16 cellular contexts compared by ENCODE assay signal in the genomic region with DNA sequence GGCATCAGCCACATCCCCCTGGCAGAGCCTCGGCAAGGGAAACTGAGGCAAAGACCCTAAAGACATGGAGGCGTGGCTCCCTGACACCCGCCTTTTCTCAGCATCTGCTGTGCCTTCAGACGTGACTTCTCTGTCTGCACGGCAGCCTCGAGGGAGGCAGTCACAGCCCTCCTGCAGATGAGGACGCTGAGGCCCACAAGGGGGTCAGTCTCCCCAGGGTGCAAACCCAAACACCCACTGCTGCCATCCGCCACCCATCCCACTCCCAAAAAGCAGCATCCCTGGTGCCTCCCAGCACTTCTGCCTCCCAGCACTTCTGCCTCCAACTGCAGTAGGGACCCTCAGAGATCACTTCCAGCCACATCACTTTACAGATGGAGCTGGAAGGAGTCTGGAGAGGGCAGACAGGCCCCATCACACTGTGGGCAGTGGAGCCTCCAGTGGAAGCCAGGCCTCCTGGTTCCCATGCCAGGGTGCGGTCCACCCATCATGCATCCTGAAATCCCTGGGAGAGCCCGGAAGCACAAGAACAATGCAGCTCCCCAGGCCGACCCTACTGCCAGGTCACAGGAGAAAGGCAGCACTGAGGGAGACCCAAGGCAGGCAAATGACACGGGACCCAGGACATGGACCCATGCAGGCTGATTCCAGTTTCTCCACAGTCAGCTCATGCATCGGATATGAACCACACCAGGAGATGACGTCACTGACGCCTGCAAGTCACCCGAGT. TPM values are rescaled to one million over a fixed set of nuclear protein-coding genes. Genes with fewer than 3 reads are reported as not detected.
DNase-seq lines count a peak whose midpoint lies in the region; ATAC-seq and TF ChIP-seq lines count a peak whose summit lies in the region.
"Had no signal": no experiment of that assay in that cellular context is flagged by ENCODE, and none has a peak within 500 bp of the region (broad histone marks: within the 10 kb centered on the region; RNA-seq: fewer than 3 reads in every experiment).

No MANE protein-coding gene starts in this region.

- WGBS in GM23248 (ENCODE audit: low coverage in 1 of 2, low lambda C conversion rate in 2 of 2, missing lambda C conversion rate in 2 of 2), 2 experiments = 83 to 86% methylated on average over 16 of the region's 16 CpGs
- WGBS in SK-N-SH (ENCODE audit: low lambda C conversion rate) = 95% methylated on average over 9 of the region's 16 CpGs

- POLR2A ChIA-PET in activated CD8-positive, alpha-beta T cell treated with anti-CD3 and anti-CD28 coated beads, Interleukin-2, amount 10 ng/mL, durations not matched to agents 7 days and 5 days (lab: Charles Lee) = interaction anchor here (1.0 kb wide), 1 partner anchor 23 kb away, joined by 4 read pairs; no protein-coding TSS in a partner anchor
- POLR2A ChIA-PET in activated CD8-positive, alpha-beta T cell treated with anti-CD3 and anti-CD28 coated beads for 36 hours (lab: Charles Lee) = interaction anchor here (0.9 to 7.1 kb wide), 3 partner anchors 8 to 90 kb away, joined by 3 to 68 read pairs (median 13); no protein-coding TSS in a partner anchor
- POLR2A ChIA-PET in SK-N-SH (lab: Yijun Ruan, JAX) = no interaction called here

- no peak overlapping the region for H3K9ac ChIP-seq in GM23248
- peak overlapping the region in 1 of 2 donors; percentile 69 for H3K9ac ChIP-seq in colonic mucosa (ENCODE audit: low read depth in 2 of 2, low read length in 2 of 2)
- H3K9ac ChIP-seq in rectal smooth muscle tissue (ENCODE audit: low read length) = no peak overlapping the region
- H3K9ac ChIP-seq in SK-N-SH = no peak overlapping the region

- H4K20me1 ChIP-seq in GM23248 (ENCODE audit: insufficient read depth) (no peaks in the 10 kb centered on the region), SK-N-SH (ENCODE audit: insufficient read depth) (no peaks in the 10 kb centered on the region)

- H3K79me2 ChIP-seq in GM23248 (ENCODE audit: insufficient read depth) (no peaks in the 10 kb centered on the region), SK-N-SH (ENCODE audit: insufficient read depth) (no peaks in the 10 kb centered on the region)

- no peaks in the 10 kb centered on the region for H3K9me2 ChIP-seq in GM23248 (ENCODE audit: insufficient read depth)
- no peaks in the 10 kb centered on the region for H3K9me2 ChIP-seq in SK-N-SH

- DNase-seq in activated CD8-positive, alpha-beta T cell treated with anti-CD3 and anti-CD28 coated beads, Interleukin-2, amount 10 ng/mL, durations not matched to agents 7 days and 5 days = no peak
- DNase-seq in activated CD8-positive, alpha-beta T cell treated with anti-CD3 and anti-CD28 coated beads for 36 hours = no peak
- DNase-seq in GM23248 = peak; percentile 45
- no peak for DNase-seq in colonic mucosa
- no peak for DNase-seq in T-helper 1 cell
- DNase-seq in NCI-H1048 (lab: John Stamatoyannopoulos, UW) = no peak
- DNase-seq in SK-N-SH = no peak
- DNase-seq: MG63, NCI-H2227 treated with DMSO at 0.1 percent for 48 hours, nephron progenitor cell had no signal

- intact Hi-C loops in activated CD8-positive, alpha-beta T cell treated with anti-CD3 and anti-CD28 coated beads for 36 hours (cut with micrococcal nuclease) = no loop called here
- intact Hi-C loops in colonic mucosa (cut with DNase I) = loop anchor here (5.0 kb wide), 1 partner anchor 50 kb away; no protein-coding TSS in a partner anchor

- H3F3A ChIP-seq in GM23248 (ENCODE audit: insufficient read depth) (peaks cover 13% of the 10 kb centered on the region; the same call in 1 of the 2 replicates), SK-N-SH (replicated peaks; ENCODE audit: insufficient read depth) (no peaks in the 10 kb centered on the region)

- H3K36me3 ChIP-seq in GM23248 (ENCODE audit: low read depth) (no peaks in the 10 kb centered on the region; the same call in 1 of the 2 replicates), colonic mucosa (no peaks in the 10 kb centered on the region), rectal smooth muscle tissue (ENCODE audit: control insufficient read depth, insufficient read depth, low read length) (peaks cover 6% of the 10 kb centered on the region), SK-N-SH (replicated peaks in 1 of 2; ENCODE audit: control insufficient read depth in 1 of 2, insufficient read depth in 2 of 2, low read length in 1 of 2) (peaks cover 0 to 26% of the 10 kb centered on the region in 2 experiments)

- no peaks in the 10 kb centered on the region for H3K27me3 Mint-ChIP-seq in activated CD8-positive, alpha-beta T cell treated with anti-CD3 and anti-CD28 coated beads, Interleukin-2, amount 10 ng/mL, durations not matched to agents 7 days and 5 days (ENCODE audit: low read depth)
- no peaks in the 10 kb centered on the region for H3K27me3 Mint-ChIP-seq in activated CD8-positive, alpha-beta T cell treated with anti-CD3 and anti-CD28 coated beads for 36 hours

- H3K9me3 Mint-ChIP-seq in activated CD8-positive, alpha-beta T cell treated with anti-CD3 and anti-CD28 coated beads, Interleukin-2, amount 10 ng/mL, durations not matched to agents 7 days and 5 days (ENCODE audit: insufficient read depth) = no peaks in the 10 kb centered on the region
- H3K9me3 Mint-ChIP-seq in activated CD8-positive, alpha-beta T cell treated with anti-CD3 and anti-CD28 coated beads for 36 hours = no peaks in the 10 kb centered on the region
- H3K9me3 Mint-ChIP-seq: activated T-helper 1 cell treated with anti-CD3 and anti-CD28 coated beads, Interleukin-12 subunit alpha, Interleukin-12 subunit beta, Interleukin-2, Interleukin-4 antibody, amounts not matched to agents 30 ng/mL and 10 ng/mL and 1 ng/mL, durations not matched to agents 14 hours and 24 hours and 36 hours; nephron progenitor cell had no signal

- H3K27me3 ChIP-seq in GM23248 (replicated peaks; ENCODE audit: insufficient read depth) (no peaks in the 10 kb centered on the region), colonic mucosa (no peaks in the 10 kb centered on the region), rectal smooth muscle tissue (ENCODE audit: control insufficient read depth, insufficient read depth, low read length) (no peaks in the 10 kb centered on the region), SK-N-SH (ENCODE audit: insufficient read depth) (no peaks in the 10 kb centered on the region)
- H3K27me3 ChIP-seq: heart left ventricle, MG63 had no signal

- in situ Hi-C loops in GM23248 (cut with MboI) = no loop called here

- CTCF ChIA-PET in activated CD8-positive, alpha-beta T cell treated with anti-CD3 and anti-CD28 coated beads, Interleukin-2, amount 10 ng/mL, durations not matched to agents 7 days and 5 days (lab: Charles Lee) = interaction anchor here (0.8 to 2.4 kb wide), 3 partner anchors 7 to 141 kb away, joined by 3 to 13 read pairs (median 9); no protein-coding TSS in a partner anchor
- CTCF ChIA-PET in activated CD8-positive, alpha-beta T cell treated with anti-CD3 and anti-CD28 coated beads for 36 hours (lab: Charles Lee) = interaction anchor here (1.1 to 13.1 kb wide), 5 partner anchors 8 to 141 kb away, joined by 3 to 203 read pairs (median 6); no protein-coding TSS in a partner anchor
- CTCF ChIA-PET in SK-N-SH (lab: Yijun Ruan, JAX) = interaction anchor here (0.7 to 0.8 kb wide), 2 partner anchors 48 to 120 kb away, joined by 3 read pairs; no protein-coding TSS in a partner anchor

- H3K4me1 Mint-ChIP-seq in activated CD8-positive, alpha-beta T cell treated with anti-CD3 and anti-CD28 coated beads, Interleukin-2, amount 10 ng/mL, durations not matched to agents 7 days and 5 days (ENCODE audit: low read depth) = peaks cover 54% of the 10 kb centered on the region
- H3K4me1 Mint-ChIP-seq in activated CD8-positive, alpha-beta T cell treated with anti-CD3 and anti-CD28 coated beads for 36 hours (ENCODE audit: low read depth) = peaks cover 50% of the 10 kb centered on the region

- no peak overlapping the region for H3K4me3 Mint-ChIP-seq in activated CD8-positive, alpha-beta T cell treated with anti-CD3 and anti-CD28 coated beads, Interleukin-2, amount 10 ng/mL, durations not matched to agents 7 days and 5 days
- no peak overlapping the region for H3K4me3 Mint-ChIP-seq in activated CD8-positive, alpha-beta T cell treated with anti-CD3 and anti-CD28 coated beads for 36 hours
- H3K4me3 Mint-ChIP-seq: activated T-helper 1 cell treated with anti-CD3 and anti-CD28 coated beads, Interleukin-12 subunit alpha, Interleukin-12 subunit beta, Interleukin-2, Interleukin-4 antibody, amounts not matched to agents 30 ng/mL and 10 ng/mL and 1 ng/mL, durations not matched to agents 14 hours and 24 hours and 36 hours; nephron progenitor cell had no signal

- H3K4me1 ChIP-seq in GM23248 (ENCODE audit: insufficient read depth) = peaks cover 17% of the 10 kb centered on the region
- H3K4me1 ChIP-seq in colonic mucosa = peaks cover 28% of the 10 kb centered on the region
- H3K4me1 ChIP-seq in rectal smooth muscle tissue (ENCODE audit: control insufficient read depth, insufficient read depth, low read length) = peaks cover 8% of the 10 kb centered on the region
- peaks cover 0 to 15% of the 10 kb centered on the region in 2 experiments; a peak in 1 of 4 replicates for H3K4me1 ChIP-seq in SK-N-SH (ENCODE audit: control insufficient read depth in 1 of 2, insufficient read depth in 2 of 2, low read depth in 1 of 2, low read length in 1 of 2)

- TF ChIP-seq CTCF in activated CD8-positive, alpha-beta T cell treated with anti-CD3 and anti-CD28 coated beads for 36 hours (IDR thresholded peaks at IDR 0.05) = no peak
- TF ChIP-seq CTCF in colonic mucosa (IDR thresholded peaks at IDR 0.05) (no peak), SK-N-SH (IDR thresholded peaks at IDR 0.05) (no peak)

- TF ChIP-seq EP300 in SK-N-SH (IDR thresholded peaks at IDR 0.05; ENCODE audit: borderline replicate concordance in 1 of 2, low read depth in 1 of 2, low read length in 1 of 2) = no peak

- H3K4me3 ChIP-seq in GM23248 = no peak overlapping the region
- no peak overlapping the region for H3K4me3 ChIP-seq in colonic mucosa
- peak overlapping the region; percentile 33 for H3K4me3 ChIP-seq in rectal smooth muscle tissue (ENCODE audit: low read length)
- no peak overlapping the region for H3K4me3 ChIP-seq in SK-N-SH (ENCODE audit: low read depth in 2 of 2, low read length in 1 of 2)
- H3K4me3 ChIP-seq: A549, heart left ventricle, MG63, prostate gland, thoracic aorta had no signal

- peak overlapping the region; percentile 39 for H3K27ac Mint-ChIP-seq in activated CD8-positive, alpha-beta T cell treated with anti-CD3 and anti-CD28 coated beads, Interleukin-2, amount 10 ng/mL, durations not matched to agents 7 days and 5 days
- no peak overlapping the region for H3K27ac Mint-ChIP-seq in activated CD8-positive, alpha-beta T cell treated with anti-CD3 and anti-CD28 coated beads for 36 hours
- H3K27ac Mint-ChIP-seq: activated T-helper 1 cell treated with anti-CD3 and anti-CD28 coated beads, Interleukin-12 subunit alpha, Interleukin-12 subunit beta, Interleukin-2, Interleukin-4 antibody, amounts not matched to agents 30 ng/mL and 10 ng/mL and 1 ng/mL, durations not matched to agents 14 hours and 24 hours and 36 hours; nephron progenitor cell had no signal

- no peak overlapping the region for H3K27ac ChIP-seq in GM23248
- H3K27ac ChIP-seq in colonic mucosa = peak overlapping the region; percentile 75
- no peak overlapping the region for H3K27ac ChIP-seq in rectal smooth muscle tissue (ENCODE audit: low read depth, low read length)
- H3K27ac ChIP-seq in SK-N-SH (ENCODE audit: low read depth in 2 of 2, low read length in 1 of 2) = no peak overlapping the region
- H3K27ac ChIP-seq: A549, heart left ventricle, prostate gland, thoracic aorta had no signal

- ATAC-seq in activated CD8-positive, alpha-beta T cell treated with anti-CD3 and anti-CD28 coated beads, Interleukin-2, amount 10 ng/mL, durations not matched to agents 7 days and 5 days = no peak
- ATAC-seq in activated CD8-positive, alpha-beta T cell treated with anti-CD3 and anti-CD28 coated beads for 36 hours = no peak
- ATAC-seq: A549, heart left ventricle had no signal

- H3K9me3 ChIP-seq in GM23248 (ENCODE audit: low read depth) (no peaks in the 10 kb centered on the region), colonic mucosa (no peaks in the 10 kb centered on the region), SK-N-SH (no peaks in the 10 kb centered on the region)
- H3K9me3 ChIP-seq: A549, heart left ventricle, MG63, prostate gland, thoracic aorta had no signal

- H3K4me2 ChIP-seq in GM23248 (ENCODE audit: unreplicated experiment) (no peak overlapping the region), SK-N-SH (no peak overlapping the region)
- H3K4me2 ChIP-seq: A549 had no signal

- no peak for TF ChIP-seq RAD21 in SK-N-SH (IDR thresholded peaks at IDR 0.05; ENCODE audit: low read length)

- H2AFZ ChIP-seq in GM23248 (no peak overlapping the region), SK-N-SH (ENCODE audit: low read depth) (no peak overlapping the region)

- peaks cover 32% of the 10 kb centered on the region for H3K36me3 Mint-ChIP-seq in activated CD8-positive, alpha-beta T cell treated with anti-CD3 and anti-CD28 coated beads, Interleukin-2, amount 10 ng/mL, durations not matched to agents 7 days and 5 days (ENCODE audit: low read depth)
- peaks cover 46% of the 10 kb centered on the region for H3K36me3 Mint-ChIP-seq in activated CD8-positive, alpha-beta T cell treated with anti-CD3 and anti-CD28 coated beads for 36 hours (ENCODE audit: low read depth)

RNA-seq across cellular contexts. Expression of a gene that starts 23.8 kb away (rescaled TPM):
- total RNA-seq in activated CD8-positive, alpha-beta T cell treated with anti-CD3 and anti-CD28 coated beads, Interleukin-2, amount 10 ng/mL, durations not matched to agents 7 days and 5 days = 10 to 100 TPM; 14.7 to 15.0 TPM
- 10 to 100 TPM; 10.9 to 12.7 TPM for total RNA-seq in activated CD8-positive, alpha-beta T cell treated with anti-CD3 and anti-CD28 coated beads for 36 hours
- total RNA-seq in GM23248 (2014; rRNA removed; shearing (Covaris generic)) = 1.8 and 2.5 TPM in 2 replicates
- polyA plus RNA-seq in GM23248 (2016; fragmentation: Nextera tagmentation; extraction: Ambion mirVana) (2.2 and 3.5 TPM in 2 replicates), SK-N-SH (2012; rRNA removed) (3.3 and 3.9 TPM in 2 replicates)
- 1 to 10 TPM; 5.2 to 7.1 TPM for total RNA-seq in colonic mucosa
- polyA plus RNA-seq in SK-N-SH (2012; cell fraction: cytosol; rRNA removed) = 1.5 and 2.2 TPM in 2 replicates
- polyA plus RNA-seq in SK-N-SH (2012; cell fraction: nucleus; rRNA removed) = 10.9 and 11.8 TPM in 2 replicates

RNA-seq across cellular contexts. Expression of a gene that starts 41.4 kb away (rescaled TPM):
- total RNA-seq in activated CD8-positive, alpha-beta T cell treated with anti-CD3 and anti-CD28 coated beads, Interleukin-2, amount 10 ng/mL, durations not matched to agents 7 days and 5 days = 10 to 100 TPM; 87.3 to 94.9 TPM
- 100 to 1,000 TPM; 150 to 156 TPM for total RNA-seq in activated CD8-positive, alpha-beta T cell treated with anti-CD3 and anti-CD28 coated beads for 36 hours
- total RNA-seq in GM23248 (2014; rRNA removed; shearing (Covaris generic)) = 45.3 and 69.3 TPM in 2 replicates
- polyA plus RNA-seq in GM23248 (2016; fragmentation: Nextera tagmentation; extraction: Ambion mirVana) = 99.3 and 107 TPM in 2 replicates
- 10 to 100 TPM; 37.6 to 58.2 TPM for total RNA-seq in colonic mucosa
- polyA plus RNA-seq in SK-N-SH (2012; rRNA removed) = 37.9 and 39.8 TPM in 2 replicates
- polyA plus RNA-seq in SK-N-SH (2012; cell fraction: cytosol; rRNA removed) = 45.3 and 46.1 TPM in 2 replicates
- polyA plus RNA-seq in SK-N-SH (2012; cell fraction: nucleus; rRNA removed) = 20.5 and 24.4 TPM in 2 replicates
